Comparison of ENCODE assay signal across 3 cellular contexts in the genomic region with DNA sequence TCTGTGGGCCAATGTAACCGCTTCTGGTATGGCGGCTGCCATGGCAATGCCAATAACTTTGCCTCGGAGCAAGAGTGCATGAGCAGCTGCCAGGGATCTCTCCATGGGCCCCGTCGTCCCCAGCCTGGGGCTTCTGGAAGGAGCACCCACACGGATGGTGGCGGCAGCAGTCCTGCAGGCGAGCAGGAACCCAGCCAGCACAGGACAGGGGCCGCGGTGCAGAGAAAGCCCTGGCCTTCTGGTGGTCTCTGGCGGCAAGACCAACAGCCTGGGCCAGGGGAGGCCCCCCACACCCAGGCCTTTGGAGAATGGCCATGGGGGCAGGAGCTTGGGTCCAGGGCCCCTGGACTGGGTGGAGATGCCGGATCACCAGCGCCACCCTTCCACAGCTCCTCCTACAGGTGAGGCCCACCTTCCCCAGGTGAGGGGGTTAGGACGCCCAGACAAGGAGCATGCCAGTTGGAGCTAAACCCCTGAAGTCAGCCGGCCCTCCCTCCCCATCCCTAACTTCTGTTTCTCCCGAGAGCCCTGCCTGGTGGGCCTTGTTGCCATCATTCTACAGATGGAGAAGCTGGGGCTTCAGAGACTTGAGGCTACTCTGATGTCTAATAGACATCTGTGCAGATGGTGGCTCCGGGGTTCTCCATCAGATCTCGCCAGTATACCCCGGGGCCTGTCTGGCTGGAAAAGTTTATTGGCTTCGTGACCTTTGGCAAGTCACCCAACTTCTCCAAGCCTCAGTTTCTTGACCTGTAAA.
TF ChIP-seq lines count a peak whose summit lies in the region.

No MANE protein-coding gene starts in this region.

TF ChIP-seq in SK-N-SH, 30 proteins besides CTCF, POLR2A, EP300 and RAD21 (continued from another document):
- TF ChIP-seq, protein P1, sequence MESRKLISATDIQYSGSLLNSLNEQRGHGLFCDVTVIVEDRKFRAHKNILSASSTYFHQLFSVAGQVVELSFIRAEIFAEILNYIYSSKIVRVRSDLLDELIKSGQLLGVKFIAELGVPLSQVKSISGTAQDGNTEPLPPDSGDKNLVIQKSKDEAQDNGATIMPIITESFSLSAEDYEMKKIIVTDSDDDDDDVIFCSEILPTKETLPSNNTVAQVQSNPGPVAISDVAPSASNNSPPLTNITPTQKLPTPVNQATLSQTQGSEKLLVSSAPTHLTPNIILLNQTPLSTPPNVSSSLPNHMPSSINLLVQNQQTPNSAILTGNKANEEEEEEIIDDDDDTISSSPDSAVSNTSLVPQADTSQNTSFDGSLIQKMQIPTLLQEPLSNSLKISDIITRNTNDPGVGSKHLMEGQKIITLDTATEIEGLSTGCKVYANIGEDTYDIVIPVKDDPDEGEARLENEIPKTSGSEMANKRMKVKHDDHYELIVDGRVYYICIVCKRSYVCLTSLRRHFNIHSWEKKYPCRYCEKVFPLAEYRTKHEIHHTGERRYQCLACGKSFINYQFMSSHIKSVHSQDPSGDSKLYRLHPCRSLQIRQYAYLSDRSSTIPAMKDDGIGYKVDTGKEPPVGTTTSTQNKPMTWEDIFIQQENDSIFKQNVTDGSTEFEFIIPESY (IDR thresholded peaks at IDR 0.05; ENCODE audit: borderline replicate concordance, low read depth) = no peak
- TF ChIP-seq, protein P2, sequence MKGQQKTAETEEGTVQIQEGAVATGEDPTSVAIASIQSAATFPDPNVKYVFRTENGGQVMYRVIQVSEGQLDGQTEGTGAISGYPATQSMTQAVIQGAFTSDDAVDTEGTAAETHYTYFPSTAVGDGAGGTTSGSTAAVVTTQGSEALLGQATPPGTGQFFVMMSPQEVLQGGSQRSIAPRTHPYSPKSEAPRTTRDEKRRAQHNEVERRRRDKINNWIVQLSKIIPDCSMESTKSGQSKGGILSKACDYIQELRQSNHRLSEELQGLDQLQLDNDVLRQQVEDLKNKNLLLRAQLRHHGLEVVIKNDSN (IDR thresholded peaks at IDR 0.05; ENCODE audit: borderline replicate concordance, low read depth) = no peak
- no peak for TF ChIP-seq POLR2AphosphoS5 (IDR thresholded peaks at IDR 0.05; ENCODE audit: low read depth, low read length)

TF ChIP-seq in SK-N-SH treated with all-trans-retinoic acid at 6 μM for 48 hours, 23 proteins besides CTCF, POLR2A, EP300 and RAD21 (continued from another document):
- TF ChIP-seq ESRRG (CRISPR knock-in tag; IDR thresholded peaks at IDR 0.05) = no peak
- no peak for TF ChIP-seq SNAI2 (CRISPR knock-in tag; IDR thresholded peaks at IDR 0.05)
- TF ChIP-seq ZNF70 (CRISPR knock-in tag; IDR thresholded peaks at IDR 0.05) = no peak
- no peak for TF ChIP-seq ZFP30 (CRISPR knock-in tag; IDR thresholded peaks at IDR 0.05)
- TF ChIP-seq, protein P3, sequence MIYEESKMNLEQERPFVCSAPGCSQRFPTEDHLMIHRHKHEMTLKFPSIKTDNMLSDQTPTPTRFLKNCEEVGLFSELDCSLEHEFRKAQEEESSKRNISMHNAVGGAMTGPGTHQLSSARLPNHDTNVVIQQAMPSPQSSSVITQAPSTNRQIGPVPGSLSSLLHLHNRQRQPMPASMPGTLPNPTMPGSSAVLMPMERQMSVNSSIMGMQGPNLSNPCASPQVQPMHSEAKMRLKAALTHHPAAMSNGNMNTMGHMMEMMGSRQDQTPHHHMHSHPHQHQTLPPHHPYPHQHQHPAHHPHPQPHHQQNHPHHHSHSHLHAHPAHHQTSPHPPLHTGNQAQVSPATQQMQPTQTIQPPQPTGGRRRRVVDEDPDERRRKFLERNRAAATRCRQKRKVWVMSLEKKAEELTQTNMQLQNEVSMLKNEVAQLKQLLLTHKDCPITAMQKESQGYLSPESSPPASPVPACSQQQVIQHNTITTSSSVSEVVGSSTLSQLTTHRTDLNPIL (CRISPR knock-in tag; IDR thresholded peaks at IDR 0.05; ENCODE audit: low read depth) = no peak
- TF ChIP-seq ZNF8 (CRISPR knock-in tag; IDR thresholded peaks at IDR 0.05) = no peak

TF ChIP-seq in GM23338, 12 proteins besides CTCF, POLR2A, EP300 and RAD21 (continued from another document):
- TF ChIP-seq, protein P4, sequence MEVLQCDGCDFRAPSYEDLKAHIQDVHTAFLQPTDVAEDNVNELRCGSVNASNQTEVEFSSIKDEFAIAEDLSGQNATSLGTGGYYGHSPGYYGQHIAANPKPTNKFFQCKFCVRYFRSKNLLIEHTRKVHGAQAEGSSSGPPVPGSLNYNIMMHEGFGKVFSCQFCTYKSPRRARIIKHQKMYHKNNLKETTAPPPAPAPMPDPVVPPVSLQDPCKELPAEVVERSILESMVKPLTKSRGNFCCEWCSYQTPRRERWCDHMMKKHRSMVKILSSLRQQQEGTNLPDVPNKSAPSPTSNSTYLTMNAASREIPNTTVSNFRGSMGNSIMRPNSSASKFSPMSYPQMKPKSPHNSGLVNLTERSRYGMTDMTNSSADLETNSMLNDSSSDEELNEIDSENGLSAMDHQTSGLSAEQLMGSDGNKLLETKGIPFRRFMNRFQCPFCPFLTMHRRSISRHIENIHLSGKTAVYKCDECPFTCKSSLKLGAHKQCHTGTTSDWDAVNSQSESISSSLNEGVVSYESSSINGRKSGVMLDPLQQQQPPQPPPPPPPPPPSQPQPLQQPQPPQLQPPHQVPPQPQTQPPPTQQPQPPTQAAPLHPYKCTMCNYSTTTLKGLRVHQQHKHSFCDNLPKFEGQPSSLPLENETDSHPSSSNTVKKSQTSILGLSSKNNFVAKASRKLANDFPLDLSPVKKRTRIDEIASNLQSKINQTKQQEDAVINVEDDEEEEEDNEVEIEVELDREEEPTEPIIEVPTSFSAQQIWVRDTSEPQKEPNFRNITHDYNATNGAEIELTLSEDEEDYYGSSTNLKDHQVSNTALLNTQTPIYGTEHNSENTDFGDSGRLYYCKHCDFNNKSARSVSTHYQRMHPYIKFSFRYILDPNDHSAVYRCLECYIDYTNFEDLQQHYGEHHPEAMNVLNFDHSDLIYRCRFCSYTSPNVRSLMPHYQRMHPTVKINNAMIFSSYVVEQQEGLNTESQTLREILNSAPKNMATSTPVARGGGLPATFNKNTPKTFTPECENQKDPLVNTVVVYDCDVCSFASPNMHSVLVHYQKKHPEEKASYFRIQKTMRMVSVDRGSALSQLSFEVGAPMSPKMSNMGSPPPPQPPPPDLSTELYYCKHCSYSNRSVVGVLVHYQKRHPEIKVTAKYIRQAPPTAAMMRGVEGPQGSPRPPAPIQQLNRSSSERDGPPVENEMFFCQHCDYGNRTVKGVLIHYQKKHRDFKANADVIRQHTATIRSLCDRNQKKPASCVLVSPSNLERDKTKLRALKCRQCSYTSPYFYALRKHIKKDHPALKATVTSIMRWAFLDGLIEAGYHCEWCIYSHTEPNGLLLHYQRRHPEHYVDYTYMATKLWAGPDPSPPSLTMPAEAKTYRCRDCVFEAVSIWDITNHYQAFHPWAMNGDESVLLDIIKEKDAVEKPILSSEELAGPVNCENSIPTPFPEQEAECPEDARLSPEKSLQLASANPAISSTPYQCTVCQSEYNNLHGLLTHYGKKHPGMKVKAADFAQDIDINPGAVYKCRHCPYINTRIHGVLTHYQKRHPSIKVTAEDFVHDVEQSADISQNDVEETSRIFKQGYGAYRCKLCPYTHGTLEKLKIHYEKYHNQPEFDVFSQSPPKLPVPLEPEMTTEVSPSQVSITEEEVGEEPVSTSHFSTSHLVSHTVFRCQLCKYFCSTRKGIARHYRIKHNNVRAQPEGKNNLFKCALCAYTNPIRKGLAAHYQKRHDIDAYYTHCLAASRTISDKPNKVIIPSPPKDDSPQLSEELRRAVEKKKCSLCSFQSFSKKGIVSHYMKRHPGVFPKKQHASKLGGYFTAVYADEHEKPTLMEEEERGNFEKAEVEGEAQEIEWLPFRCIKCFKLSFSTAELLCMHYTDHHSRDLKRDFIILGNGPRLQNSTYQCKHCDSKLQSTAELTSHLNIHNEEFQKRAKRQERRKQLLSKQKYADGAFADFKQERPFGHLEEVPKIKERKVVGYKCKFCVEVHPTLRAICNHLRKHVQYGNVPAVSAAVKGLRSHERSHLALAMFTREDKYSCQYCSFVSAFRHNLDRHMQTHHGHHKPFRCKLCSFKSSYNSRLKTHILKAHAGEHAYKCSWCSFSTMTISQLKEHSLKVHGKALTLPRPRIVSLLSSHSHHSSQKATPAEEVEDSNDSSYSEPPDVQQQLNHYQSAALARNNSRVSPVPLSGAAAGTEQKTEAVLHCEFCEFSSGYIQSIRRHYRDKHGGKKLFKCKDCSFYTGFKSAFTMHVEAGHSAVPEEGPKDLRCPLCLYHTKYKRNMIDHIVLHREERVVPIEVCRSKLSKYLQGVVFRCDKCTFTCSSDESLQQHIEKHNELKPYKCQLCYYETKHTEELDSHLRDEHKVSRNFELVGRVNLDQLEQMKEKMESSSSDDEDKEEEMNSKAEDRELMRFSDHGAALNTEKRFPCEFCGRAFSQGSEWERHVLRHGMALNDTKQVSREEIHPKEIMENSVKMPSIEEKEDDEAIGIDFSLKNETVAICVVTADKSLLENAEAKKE (CRISPR knock-in tag; IDR thresholded peaks at IDR 0.05) = no peak
- TF ChIP-seq, protein P5, sequence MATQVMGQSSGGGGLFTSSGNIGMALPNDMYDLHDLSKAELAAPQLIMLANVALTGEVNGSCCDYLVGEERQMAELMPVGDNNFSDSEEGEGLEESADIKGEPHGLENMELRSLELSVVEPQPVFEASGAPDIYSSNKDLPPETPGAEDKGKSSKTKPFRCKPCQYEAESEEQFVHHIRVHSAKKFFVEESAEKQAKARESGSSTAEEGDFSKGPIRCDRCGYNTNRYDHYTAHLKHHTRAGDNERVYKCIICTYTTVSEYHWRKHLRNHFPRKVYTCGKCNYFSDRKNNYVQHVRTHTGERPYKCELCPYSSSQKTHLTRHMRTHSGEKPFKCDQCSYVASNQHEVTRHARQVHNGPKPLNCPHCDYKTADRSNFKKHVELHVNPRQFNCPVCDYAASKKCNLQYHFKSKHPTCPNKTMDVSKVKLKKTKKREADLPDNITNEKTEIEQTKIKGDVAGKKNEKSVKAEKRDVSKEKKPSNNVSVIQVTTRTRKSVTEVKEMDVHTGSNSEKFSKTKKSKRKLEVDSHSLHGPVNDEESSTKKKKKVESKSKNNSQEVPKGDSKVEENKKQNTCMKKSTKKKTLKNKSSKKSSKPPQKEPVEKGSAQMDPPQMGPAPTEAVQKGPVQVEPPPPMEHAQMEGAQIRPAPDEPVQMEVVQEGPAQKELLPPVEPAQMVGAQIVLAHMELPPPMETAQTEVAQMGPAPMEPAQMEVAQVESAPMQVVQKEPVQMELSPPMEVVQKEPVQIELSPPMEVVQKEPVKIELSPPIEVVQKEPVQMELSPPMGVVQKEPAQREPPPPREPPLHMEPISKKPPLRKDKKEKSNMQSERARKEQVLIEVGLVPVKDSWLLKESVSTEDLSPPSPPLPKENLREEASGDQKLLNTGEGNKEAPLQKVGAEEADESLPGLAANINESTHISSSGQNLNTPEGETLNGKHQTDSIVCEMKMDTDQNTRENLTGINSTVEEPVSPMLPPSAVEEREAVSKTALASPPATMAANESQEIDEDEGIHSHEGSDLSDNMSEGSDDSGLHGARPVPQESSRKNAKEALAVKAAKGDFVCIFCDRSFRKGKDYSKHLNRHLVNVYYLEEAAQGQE (IDR thresholded peaks at IDR 0.05; ENCODE audit: unreplicated experiment) = no peak
- TF ChIP-seq NANOG (IDR thresholded peaks at IDR 0.05; ENCODE audit: borderline replicate concordance) (no peak), EZH2 (IDR thresholded peaks at IDR 0.05; ENCODE audit: low read depth, unreplicated experiment) (no peak), ZNF331 (CRISPR knock-in tag; IDR thresholded peaks at IDR 0.05; ENCODE audit: low read depth) (no peak), STAT1 (IDR thresholded peaks at IDR 0.05; ENCODE audit: unreplicated experiment) (no peak), EZH2phosphoT487 (IDR thresholded peaks at IDR 0.05; ENCODE audit: unreplicated experiment) (no peak), ZNF114 (CRISPR knock-in tag; IDR thresholded peaks at IDR 0.05) (no peak)
- TF ChIP-seq, protein P6, sequence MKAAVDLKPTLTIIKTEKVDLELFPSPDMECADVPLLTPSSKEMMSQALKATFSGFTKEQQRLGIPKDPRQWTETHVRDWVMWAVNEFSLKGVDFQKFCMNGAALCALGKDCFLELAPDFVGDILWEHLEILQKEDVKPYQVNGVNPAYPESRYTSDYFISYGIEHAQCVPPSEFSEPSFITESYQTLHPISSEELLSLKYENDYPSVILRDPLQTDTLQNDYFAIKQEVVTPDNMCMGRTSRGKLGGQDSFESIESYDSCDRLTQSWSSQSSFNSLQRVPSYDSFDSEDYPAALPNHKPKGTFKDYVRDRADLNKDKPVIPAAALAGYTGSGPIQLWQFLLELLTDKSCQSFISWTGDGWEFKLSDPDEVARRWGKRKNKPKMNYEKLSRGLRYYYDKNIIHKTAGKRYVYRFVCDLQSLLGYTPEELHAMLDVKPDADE (IDR thresholded peaks at IDR 0.05) = no peak
TF ChIP-seq in GM23338: peak in this region for 0.
